ENCODE assay signal across 10 cellular contexts in genomic region chr16:57799619-57800212, GRCh38. TPM values are rescaled to one million over a fixed set of nuclear protein-coding genes. Genes with fewer than 3 reads are reported as not detected.
DNase-seq lines count a peak whose midpoint lies in the region; ATAC-seq, FAIRE-seq and TF ChIP-seq lines count a peak whose summit lies in the region.
"Had no signal": no experiment of that assay in that cellular context is flagged by ENCODE, and none has a peak within 500 bp of the region (broad histone marks: within the 10 kb centered on the region; RNA-seq: fewer than 3 reads in every experiment).

No MANE protein-coding gene starts in this region.

- no peaks in the 10 kb centered on the region for H3K27me3 ChIP-seq in BLaER1 treated with 17β-estradiol and CSF1 and Interleukin-3, amounts not matched to agents 10 nM and 100 nM
- no peaks in the 10 kb centered on the region for H3K27me3 ChIP-seq in body of pancreas

- H3K36me3 Mint-ChIP-seq in naive thymus-derived CD8-positive, alpha-beta T cell: peaks cover 0 to 2% (median 2%) of the 10 kb centered on the region in 3 donors
- H3K36me3 Mint-ChIP-seq: IgD-negative memory B cell had no signal

- peak overlapping the region in 9 of 10 experiments; percentile 14 to 83 (median 74); a peak in 14 of 20 replicates for H3K4me3 ChIP-seq in BLaER1 treated with 17β-estradiol and CSF1 and Interleukin-3, amounts not matched to agents 10 nM and 100 nM
- no peak overlapping the region for H3K4me3 ChIP-seq in body of pancreas

- H3K4me1 ChIP-seq in BLaER1 treated with 17β-estradiol and CSF1 and Interleukin-3, amounts not matched to agents 10 nM and 100 nM: peaks cover 73 to 89% (median 83%) of the 10 kb centered on the region in 10 experiments
- peaks cover 88% of the 10 kb centered on the region for H3K4me1 ChIP-seq in body of pancreas

- H3K9me3 Mint-ChIP-seq in naive thymus-derived CD8-positive, alpha-beta T cell: no peaks in the 10 kb centered on the region

- ATAC-seq in body of pancreas: no peak
- ATAC-seq in naive thymus-derived CD8-positive, alpha-beta T cell: peak in 1 of 2 donors; percentile 22

- 9 to 23% methylated on average over 4 to 5 of the region's 5 CpGs for WGBS in body of pancreas, 2 donors

- DNase-seq in GF-D8 (lab: John Stamatoyannopoulos, UW) (peak; percentile 49), body of pancreas (no peak), GM20000 (ENCODE audit: low spot score) (no peak), inferior parietal cortex (ENCODE audit: extremely low spot score) (no peak), GM12892 (ENCODE audit: insufficient read length) (no peak)
- no peak for DNase-seq in naive thymus-derived CD8-positive, alpha-beta T cell
- DNase-seq in NK-92 treated with Interleukin-12 subunit alpha and Interleukin-12 subunit beta, amount 100 ng/mL, for 24 hours (lab: John Stamatoyannopoulos, UW): no peak

- peak overlapping the region in 10 of 11 experiments; percentile 29 to 95 (median 82); a peak in 17 of 22 replicates for H3K9ac ChIP-seq in BLaER1 treated with 17β-estradiol and CSF1 and Interleukin-3, amounts not matched to agents 10 nM and 100 nM

- H3K36me3 ChIP-seq in BLaER1 treated with 17β-estradiol and CSF1 and Interleukin-3, amounts not matched to agents 10 nM and 100 nM: peaks cover 0 to 37% (median 12%) of the 10 kb centered on the region in 11 experiments; a peak in 19 of 22 replicates
- no peaks in the 10 kb centered on the region for H3K36me3 ChIP-seq in body of pancreas (replicated peaks in 1 of 2; ENCODE audit: insufficient read depth in 1 of 2, low read depth in 2 of 2)

- no peaks in the 10 kb centered on the region for H3K9me3 ChIP-seq in BLaER1 treated with 17β-estradiol and CSF1 and Interleukin-3, amounts not matched to agents 10 nM and 100 nM (replicated peaks in 1 of 11)
- H3K9me3 ChIP-seq in body of pancreas: no peaks in the 10 kb centered on the region

- peaks cover 23 to 36% (median 33%) of the 10 kb centered on the region in 4 donors for H3K4me1 Mint-ChIP-seq in naive thymus-derived CD8-positive, alpha-beta T cell

- no peak for TF ChIP-seq POLR2A in body of pancreas (IDR thresholded peaks at IDR 0.05)
- TF ChIP-seq POLR2A in GM12892 (IDR thresholded peaks at IDR 0.05; ENCODE audit: low read depth, low read length): no peak

- FAIRE-seq in GM12892 (lab: Jason Lieb, UNC): no peak
- FAIRE-seq: bronchial epithelial cell had no signal

- H3K27ac ChIP-seq in BLaER1 treated with 17β-estradiol and CSF1 and Interleukin-3, amounts not matched to agents 10 nM and 100 nM: peak overlapping the region in 10 of 11 experiments; percentile 26 to 91 (median 82); a peak in 16 of 22 replicates
- peak overlapping the region; percentile 93 to 96 (median 96) for H3K27ac ChIP-seq in body of pancreas

- H3K4me3 Mint-ChIP-seq in naive thymus-derived CD8-positive, alpha-beta T cell: peak overlapping the region in 7 of 10 donors; percentile 0 to 62 (median 42)
- H3K4me3 Mint-ChIP-seq: IgD-negative memory B cell had no signal

- peaks cover 9 to 40% (median 19%) of the 10 kb centered on the region in 5 donors for H3K27me3 Mint-ChIP-seq in naive thymus-derived CD8-positive, alpha-beta T cell

- POLR2A ChIA-PET in naive thymus-derived CD8-positive, alpha-beta T cell (lab: Charles Lee): interaction anchor here (1.4 kb wide), 1 partner anchor 8 kb away, joined by 3 read pairs; no protein-coding TSS in a partner anchor

- intact Hi-C loops in body of pancreas (cut with DNase I): no loop called here

- H3K27ac Mint-ChIP-seq in naive thymus-derived CD8-positive, alpha-beta T cell: peak overlapping the region in 6 of 10 donors; percentile 5 to 83 (median 68)
- H3K27ac Mint-ChIP-seq: IgD-negative memory B cell had no signal

- TF ChIP-seq CTCF in body of pancreas (IDR thresholded peaks at IDR 0.05): no peak
- TF ChIP-seq CTCF in GM20000 (IDR thresholded peaks at IDR 0.05; ENCODE audit: extremely low read depth, missing control alignments): no peak

- peaks cover 0 to 37% (median 11%) of the 10 kb centered on the region in 11 experiments; a peak in 11 of 22 replicates for H4K20me1 ChIP-seq in BLaER1 treated with 17β-estradiol and CSF1 and Interleukin-3, amounts not matched to agents 10 nM and 100 nM

- H3K4me2 ChIP-seq in BLaER1 treated with 17β-estradiol and CSF1 and Interleukin-3, amounts not matched to agents 10 nM and 100 nM: peak overlapping the region; percentile 94 to 100 (median 99)

RNA-seq across cellular contexts. Expression of gene KIFC3, which starts 2.6 kb away (rescaled TPM):
- total RNA-seq in body of pancreas: 100 to 1,000 TPM; 120 to 205 TPM
- total RNA-seq in naive thymus-derived CD8-positive, alpha-beta T cell: under 1 TPM; 0.36 to 0.44 TPM
- polyA plus RNA-seq in naive thymus-derived CD8-positive, alpha-beta T cell: under 1 TPM in 1 of 3 donors, not detected in 2; 0.23 TPM
- 0.38 TPM for polyA plus RNA-seq in GM12892 (2012; ENCODE audit: missing spikeins)
- polyA plus RNA-seq: IgD-negative memory B cell had no signal

Comparison
In these comparisons a context has a peak if more than half of its experiments do, and no peak if none do; other contexts are left out.
1. H3K4me3 ChIP-seq: peak in BLaER1 treated with 17β-estradiol and CSF1 and Interleukin-3, amounts not matched to agents 10 nM and 100 nM (9 of 10); none in body of pancreas (0 of 2).
2. RNA of gene KIFC3, which starts 2.6 kb away (total RNA-seq): 120 to 205 TPM in body of pancreas; 0.36 to 0.44 TPM in naive thymus-derived CD8-positive, alpha-beta T cell; every median in the first group is over 10 times any median in the second.